ENCODE assay signal across 1 cellular context in genomic region chr15:39448409-39448808, GRCh38.
TF ChIP-seq lines count a peak whose summit lies in the region.

No MANE protein-coding gene starts in this region.

TF ChIP-seq in HepG2, 621 proteins besides CTCF, POLR2A, EP300 and RAD21 (continued from another document and continues in another):
- 0 out of 2 replicates have a peak, but pooled peaks have one; percentile 27 for TF ChIP-seq TFE3 (CRISPR knock-in tag; IDR thresholded peaks at IDR 0.05)
- TF ChIP-seq ZNF335 (CRISPR knock-in tag; IDR thresholded peaks at IDR 0.05): no peak
- no peak for TF ChIP-seq ZFP1 (CRISPR knock-in tag; IDR thresholded peaks at IDR 0.05)
- no peak for TF ChIP-seq ZBTB14 (CRISPR knock-in tag; IDR thresholded peaks at IDR 0.05)
- no peak for TF ChIP-seq FOXA1 (IDR thresholded peaks at IDR 0.05)
- peak; percentile 63 for TF ChIP-seq FOXA1 (CRISPR knock-in tag; IDR thresholded peaks at IDR 0.05)
- TF ChIP-seq MZF1 (CRISPR knock-in tag; IDR thresholded peaks at IDR 0.05; ENCODE audit: borderline replicate concordance): no peak
- no peak for TF ChIP-seq NRL (CRISPR knock-in tag; IDR thresholded peaks at IDR 0.05; ENCODE audit: borderline replicate concordance)
- TF ChIP-seq HMG20A (CRISPR knock-in tag; IDR thresholded peaks at IDR 0.05; ENCODE audit: borderline replicate concordance): peak; percentile 82; the same call in 1 of the 2 replicates
- no peak for TF ChIP-seq RFXANK (CRISPR knock-in tag; IDR thresholded peaks at IDR 0.05)
- peak; percentile 74; the same call in 1 of the 2 replicates for TF ChIP-seq ZBTB20 (CRISPR knock-in tag; IDR thresholded peaks at IDR 0.05; ENCODE audit: borderline replicate concordance, low read depth)
- no peak for TF ChIP-seq AKNA (CRISPR knock-in tag; IDR thresholded peaks at IDR 0.05; ENCODE audit: borderline replicate concordance)
- no peak for TF ChIP-seq ATF7-NPFF (CRISPR knock-in tag; IDR thresholded peaks at IDR 0.05; ENCODE audit: low read depth)
- TF ChIP-seq KDM1A (CRISPR knock-in tag; IDR thresholded peaks at IDR 0.05): no peak
- no peak for TF ChIP-seq ZMYM3 (CRISPR knock-in tag; IDR thresholded peaks at IDR 0.05)
- TF ChIP-seq SAP130 (CRISPR knock-in tag; IDR thresholded peaks at IDR 0.05; ENCODE audit: low read depth): peak; percentile 51; the same call in 1 of the 2 replicates
- no peak for TF ChIP-seq PLRG1 (conservative IDR thresholded peaks at IDR 0.05)
- TF ChIP-seq MATR3 (CRISPR knock-in tag; IDR thresholded peaks at IDR 0.05): no peak
- TF ChIP-seq MAZ (IDR thresholded peaks at IDR 0.05; ENCODE audit: borderline replicate concordance, low read depth, low read length): no peak
- no peak for TF ChIP-seq MAZ (CRISPR knock-in tag; IDR thresholded peaks at IDR 0.05; ENCODE audit: low read depth)
- TF ChIP-seq TEAD3 (CRISPR knock-in tag; optimal IDR thresholded peaks at IDR 0.05; ENCODE audit: borderline replicate concordance): peak; percentile 73
- TF ChIP-seq PLSCR1 (CRISPR knock-in tag; IDR thresholded peaks at IDR 0.05; ENCODE audit: borderline replicate concordance): no peak
- peak; percentile 91 for TF ChIP-seq SIX4 (CRISPR knock-in tag; IDR thresholded peaks at IDR 0.05)
- peak; percentile 52; the same call in 1 of the 2 replicates for TF ChIP-seq ZKSCAN8 (CRISPR knock-in tag; IDR thresholded peaks at IDR 0.05; ENCODE audit: borderline replicate concordance)
- TF ChIP-seq ZNF703 (CRISPR knock-in tag; IDR thresholded peaks at IDR 0.05; ENCODE audit: borderline replicate concordance): no peak
- no peak for TF ChIP-seq BCL3 (CRISPR knock-in tag; IDR thresholded peaks at IDR 0.05)
- TF ChIP-seq GABPA (IDR thresholded peaks at IDR 0.05; ENCODE audit: low read depth, low read length): no peak
- no peak for TF ChIP-seq GABPA (CRISPR knock-in tag; IDR thresholded peaks at IDR 0.05; ENCODE audit: low read depth)
- TF ChIP-seq RXRA (CRISPR knock-in tag; IDR thresholded peaks at IDR 0.05): no peak
- TF ChIP-seq U2AF1 (optimal IDR thresholded peaks at IDR 0.05; ENCODE audit: low read depth, low read length): no peak
- TF ChIP-seq SOX6 (IDR thresholded peaks at IDR 0.05): no peak
- peak; percentile 66 for TF ChIP-seq SOX6 (CRISPR knock-in tag; IDR thresholded peaks at IDR 0.05)
- TF ChIP-seq ZNF331 (CRISPR knock-in tag; IDR thresholded peaks at IDR 0.05): 0 out of 2 replicates have a peak, but pooled peaks have one; percentile 43
- peak; percentile 90 for TF ChIP-seq MED1 (CRISPR knock-in tag; IDR thresholded peaks at IDR 0.05)
- no peak for TF ChIP-seq ZBTB42 (CRISPR knock-in tag; IDR thresholded peaks at IDR 0.05)
- TF ChIP-seq THAP9 (CRISPR knock-in tag; IDR thresholded peaks at IDR 0.05; ENCODE audit: borderline replicate concordance): no peak
- no peak for TF ChIP-seq NFE2 (CRISPR knock-in tag; IDR thresholded peaks at IDR 0.05)
- TF ChIP-seq SMYD3 (CRISPR knock-in tag; IDR thresholded peaks at IDR 0.05): 0 out of 2 replicates have a peak, but pooled peaks have one; percentile 32
- TF ChIP-seq FOXA3 (CRISPR knock-in tag; IDR thresholded peaks at IDR 0.05): peak; percentile 82
- TF ChIP-seq NKX3-1 (CRISPR knock-in tag; IDR thresholded peaks at IDR 0.05): no peak
- TF ChIP-seq ZNF724P (CRISPR knock-in tag; IDR thresholded peaks at IDR 0.05; ENCODE audit: borderline replicate concordance): no peak
- TF ChIP-seq ZNF879 (CRISPR knock-in tag; IDR thresholded peaks at IDR 0.05): no peak
- TF ChIP-seq CENPT (CRISPR knock-in tag; IDR thresholded peaks at IDR 0.05; ENCODE audit: low read depth): no peak
- no peak for TF ChIP-seq FOSL1 (CRISPR knock-in tag; IDR thresholded peaks at IDR 0.05; ENCODE audit: borderline replicate concordance)
- TF ChIP-seq FOXP1 (IDR thresholded peaks at IDR 0.05): no peak
- TF ChIP-seq FOXP1 (CRISPR knock-in tag; IDR thresholded peaks at IDR 0.05): peak; percentile 43; the same call in 1 of the 2 replicates
- no peak for TF ChIP-seq HBP1 (CRISPR knock-in tag; IDR thresholded peaks at IDR 0.05; ENCODE audit: low read depth)
- 0 out of 2 replicates have a peak, but pooled peaks have one; percentile 15 for TF ChIP-seq KAT8 (CRISPR knock-in tag; IDR thresholded peaks at IDR 0.05)
- TF ChIP-seq ISL2 (CRISPR knock-in tag; IDR thresholded peaks at IDR 0.05): peak; percentile 81
- no peak for TF ChIP-seq MAFF (IDR thresholded peaks at IDR 0.05; ENCODE audit: low read depth, low read length)
- no peak for TF ChIP-seq ZFP62 (CRISPR knock-in tag; IDR thresholded peaks at IDR 0.05)
- no peak for TF ChIP-seq ZNF563 (CRISPR knock-in tag; IDR thresholded peaks at IDR 0.05)
- 0 out of 2 replicates have a peak, but pooled peaks have one; percentile 35 for TF ChIP-seq ZSCAN29 (CRISPR knock-in tag; conservative IDR thresholded peaks at IDR 0.05)
- TF ChIP-seq ZC3H13 (CRISPR knock-in tag; IDR thresholded peaks at IDR 0.05): no peak
- TF ChIP-seq ZBTB7A (CRISPR knock-in tag; IDR thresholded peaks at IDR 0.05): no peak
- no peak for TF ChIP-seq PBX2 (CRISPR knock-in tag; IDR thresholded peaks at IDR 0.05)
- TF ChIP-seq ZBTB38 (CRISPR knock-in tag; IDR thresholded peaks at IDR 0.05): no peak
- TF ChIP-seq ZBTB26 (CRISPR knock-in tag; IDR thresholded peaks at IDR 0.05; ENCODE audit: borderline replicate concordance): no peak
- TF ChIP-seq SIN3B (IDR thresholded peaks at IDR 0.05; ENCODE audit: low read length): no peak
